In genomic region chr10:116684781-116685180, GRCh38 we compare ENCODE assay signal across 19 cellular contexts.
"Had no signal": no experiment of that assay in that cellular context is flagged by ENCODE, and none has a peak within 500 bp of the region (broad histone marks: within the 10 kb centered on the region; RNA-seq: fewer than 3 reads in every experiment).

No MANE protein-coding gene starts in this region.

- H3K4me2 ChIP-seq: hepatocyte had no signal

- H3K9me3 ChIP-seq: esophagus muscularis mucosa, gastroesophageal sphincter, heart left ventricle, left lung, lower lobe of right lung, mucosa of descending colon had no signal

- H3K27me3 ChIP-seq: dorsolateral prefrontal cortex, esophagus muscularis mucosa, foreskin keratinocyte, gastroesophageal sphincter, heart left ventricle, hepatocyte had no signal

- H3K4me1 ChIP-seq: foreskin keratinocyte had no signal

- H2AFZ ChIP-seq: hepatocyte had no signal

- H3K27ac ChIP-seq: coronary artery, esophagus muscularis mucosa, foreskin keratinocyte, gastroesophageal sphincter, heart left ventricle, hepatocyte, left lung, lower lobe of right lung had no signal

- H3K79me2 ChIP-seq: hepatocyte had no signal

- H3K36me3 ChIP-seq: left lung, lower lobe of right lung had no signal

- DNase-seq: dermis blood vessel endothelial cell; effector CD4-positive, alpha-beta T cell; effector memory CD4-positive, alpha-beta T cell; foreskin keratinocyte; heart left ventricle; hypothalamus; immature natural killer cell; islet precursor cell; kidney; kidney glomerular epithelial cell; left lung; left ventricle myocardium superior; lower lobe of right lung; mucosa of descending colon had no signal

- ATAC-seq: foreskin keratinocyte, gastroesophageal sphincter, heart left ventricle, left lung, left ventricle myocardium superior, lower lobe of right lung, mucosa of descending colon had no signal

- H3K4me3 ChIP-seq: coronary artery, dorsolateral prefrontal cortex, esophagus muscularis mucosa, gastroesophageal sphincter, heart left ventricle, hepatocyte, left lung, lower lobe of right lung, mucosa of descending colon had no signal
